2 cellular contexts compared by ENCODE assay signal in genomic region chr2:100560431-100560830, GRCh38.
A peak's percentile ranks its signal among the peaks of the same experiment; 100 is the strongest.
TF ChIP-seq lines count a peak whose summit lies in the region.

No MANE protein-coding gene starts in this region.

TF ChIP-seq in HepG2, 621 proteins besides CTCF, POLR2A, EP300 and RAD21 (continues in another document):
- TF ChIP-seq TBX3 (IDR thresholded peaks at IDR 0.05; ENCODE audit: borderline replicate concordance) (no peak), FOXO4 (CRISPR knock-in tag; conservative IDR thresholded peaks at IDR 0.05) (no peak), IRF1 (CRISPR knock-in tag; IDR thresholded peaks at IDR 0.05; ENCODE audit: low read depth) (no peak), FOXC1 (CRISPR knock-in tag; IDR thresholded peaks at IDR 0.05; ENCODE audit: borderline replicate concordance) (no peak), ZSCAN9 (CRISPR knock-in tag; IDR thresholded peaks at IDR 0.05; ENCODE audit: borderline replicate concordance) (no peak), ZMYM2 (CRISPR knock-in tag; IDR thresholded peaks at IDR 0.05) (0 out of 2 replicates have a peak, but pooled peaks have one; percentile 63), SOX13 (IDR thresholded peaks at IDR 0.05) (peak; percentile 73), SOX13 (CRISPR knock-in tag; conservative IDR thresholded peaks at IDR 0.05 in 1 of 2, IDR thresholded peaks at IDR 0.05 in 1 of 2) (peak in 1 of 2 experiments; percentile 87; a peak in 2 of 4 replicates), SOX5 (CRISPR knock-in tag; IDR thresholded peaks at IDR 0.05; ENCODE audit: borderline replicate concordance) (peak; percentile 78), ZNF577 (CRISPR knock-in tag; IDR thresholded peaks at IDR 0.05; ENCODE audit: borderline replicate concordance, low read depth) (no peak), RARG (CRISPR knock-in tag; IDR thresholded peaks at IDR 0.05; ENCODE audit: low read depth) (no peak), ZC3H4 (CRISPR knock-in tag; IDR thresholded peaks at IDR 0.05; ENCODE audit: borderline replicate concordance) (no peak), NFIC (IDR thresholded peaks at IDR 0.05; ENCODE audit: low read length) (no peak), FOXA3 (CRISPR knock-in tag; IDR thresholded peaks at IDR 0.05) (0 out of 2 replicates have a peak, but pooled peaks have one; percentile 17), ZNF256 (CRISPR knock-in tag; conservative IDR thresholded peaks at IDR 0.05) (no peak), ZBTB38 (CRISPR knock-in tag; IDR thresholded peaks at IDR 0.05) (no peak), ZFP41 (CRISPR knock-in tag; IDR thresholded peaks at IDR 0.05; ENCODE audit: borderline replicate concordance) (no peak)
- TF ChIP-seq, protein P1, sequence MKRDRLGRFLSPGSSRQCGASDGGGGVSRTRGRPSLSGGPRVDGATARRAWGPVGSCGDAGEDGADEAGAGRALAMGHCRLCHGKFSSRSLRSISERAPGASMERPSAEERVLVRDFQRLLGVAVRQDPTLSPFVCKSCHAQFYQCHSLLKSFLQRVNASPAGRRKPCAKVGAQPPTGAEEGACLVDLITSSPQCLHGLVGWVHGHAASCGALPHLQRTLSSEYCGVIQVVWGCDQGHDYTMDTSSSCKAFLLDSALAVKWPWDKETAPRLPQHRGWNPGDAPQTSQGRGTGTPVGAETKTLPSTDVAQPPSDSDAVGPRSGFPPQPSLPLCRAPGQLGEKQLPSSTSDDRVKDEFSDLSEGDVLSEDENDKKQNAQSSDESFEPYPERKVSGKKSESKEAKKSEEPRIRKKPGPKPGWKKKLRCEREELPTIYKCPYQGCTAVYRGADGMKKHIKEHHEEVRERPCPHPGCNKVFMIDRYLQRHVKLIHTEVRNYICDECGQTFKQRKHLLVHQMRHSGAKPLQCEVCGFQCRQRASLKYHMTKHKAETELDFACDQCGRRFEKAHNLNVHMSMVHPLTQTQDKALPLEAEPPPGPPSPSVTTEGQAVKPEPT (CRISPR knock-in tag; IDR thresholded peaks at IDR 0.05; ENCODE audit: low read depth): no peak
- TF ChIP-seq, protein P2, sequence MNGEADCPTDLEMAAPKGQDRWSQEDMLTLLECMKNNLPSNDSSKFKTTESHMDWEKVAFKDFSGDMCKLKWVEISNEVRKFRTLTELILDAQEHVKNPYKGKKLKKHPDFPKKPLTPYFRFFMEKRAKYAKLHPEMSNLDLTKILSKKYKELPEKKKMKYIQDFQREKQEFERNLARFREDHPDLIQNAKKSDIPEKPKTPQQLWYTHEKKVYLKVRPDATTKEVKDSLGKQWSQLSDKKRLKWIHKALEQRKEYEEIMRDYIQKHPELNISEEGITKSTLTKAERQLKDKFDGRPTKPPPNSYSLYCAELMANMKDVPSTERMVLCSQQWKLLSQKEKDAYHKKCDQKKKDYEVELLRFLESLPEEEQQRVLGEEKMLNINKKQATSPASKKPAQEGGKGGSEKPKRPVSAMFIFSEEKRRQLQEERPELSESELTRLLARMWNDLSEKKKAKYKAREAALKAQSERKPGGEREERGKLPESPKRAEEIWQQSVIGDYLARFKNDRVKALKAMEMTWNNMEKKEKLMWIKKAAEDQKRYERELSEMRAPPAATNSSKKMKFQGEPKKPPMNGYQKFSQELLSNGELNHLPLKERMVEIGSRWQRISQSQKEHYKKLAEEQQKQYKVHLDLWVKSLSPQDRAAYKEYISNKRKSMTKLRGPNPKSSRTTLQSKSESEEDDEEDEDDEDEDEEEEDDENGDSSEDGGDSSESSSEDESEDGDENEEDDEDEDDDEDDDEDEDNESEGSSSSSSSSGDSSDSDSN (CRISPR knock-in tag; IDR thresholded peaks at IDR 0.05): no peak
- TF ChIP-seq, protein P3, sequence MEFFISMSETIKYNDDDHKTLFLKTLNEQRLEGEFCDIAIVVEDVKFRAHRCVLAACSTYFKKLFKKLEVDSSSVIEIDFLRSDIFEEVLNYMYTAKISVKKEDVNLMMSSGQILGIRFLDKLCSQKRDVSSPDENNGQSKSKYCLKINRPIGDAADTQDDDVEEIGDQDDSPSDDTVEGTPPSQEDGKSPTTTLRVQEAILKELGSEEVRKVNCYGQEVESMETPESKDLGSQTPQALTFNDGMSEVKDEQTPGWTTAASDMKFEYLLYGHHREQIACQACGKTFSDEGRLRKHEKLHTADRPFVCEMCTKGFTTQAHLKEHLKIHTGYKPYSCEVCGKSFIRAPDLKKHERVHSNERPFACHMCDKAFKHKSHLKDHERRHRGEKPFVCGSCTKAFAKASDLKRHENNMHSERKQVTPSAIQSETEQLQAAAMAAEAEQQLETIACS (CRISPR knock-in tag; IDR thresholded peaks at IDR 0.05): no peak

TF ChIP-seq in GM23338, 12 proteins besides CTCF, POLR2A, EP300 and RAD21:
- TF ChIP-seq, protein P4, sequence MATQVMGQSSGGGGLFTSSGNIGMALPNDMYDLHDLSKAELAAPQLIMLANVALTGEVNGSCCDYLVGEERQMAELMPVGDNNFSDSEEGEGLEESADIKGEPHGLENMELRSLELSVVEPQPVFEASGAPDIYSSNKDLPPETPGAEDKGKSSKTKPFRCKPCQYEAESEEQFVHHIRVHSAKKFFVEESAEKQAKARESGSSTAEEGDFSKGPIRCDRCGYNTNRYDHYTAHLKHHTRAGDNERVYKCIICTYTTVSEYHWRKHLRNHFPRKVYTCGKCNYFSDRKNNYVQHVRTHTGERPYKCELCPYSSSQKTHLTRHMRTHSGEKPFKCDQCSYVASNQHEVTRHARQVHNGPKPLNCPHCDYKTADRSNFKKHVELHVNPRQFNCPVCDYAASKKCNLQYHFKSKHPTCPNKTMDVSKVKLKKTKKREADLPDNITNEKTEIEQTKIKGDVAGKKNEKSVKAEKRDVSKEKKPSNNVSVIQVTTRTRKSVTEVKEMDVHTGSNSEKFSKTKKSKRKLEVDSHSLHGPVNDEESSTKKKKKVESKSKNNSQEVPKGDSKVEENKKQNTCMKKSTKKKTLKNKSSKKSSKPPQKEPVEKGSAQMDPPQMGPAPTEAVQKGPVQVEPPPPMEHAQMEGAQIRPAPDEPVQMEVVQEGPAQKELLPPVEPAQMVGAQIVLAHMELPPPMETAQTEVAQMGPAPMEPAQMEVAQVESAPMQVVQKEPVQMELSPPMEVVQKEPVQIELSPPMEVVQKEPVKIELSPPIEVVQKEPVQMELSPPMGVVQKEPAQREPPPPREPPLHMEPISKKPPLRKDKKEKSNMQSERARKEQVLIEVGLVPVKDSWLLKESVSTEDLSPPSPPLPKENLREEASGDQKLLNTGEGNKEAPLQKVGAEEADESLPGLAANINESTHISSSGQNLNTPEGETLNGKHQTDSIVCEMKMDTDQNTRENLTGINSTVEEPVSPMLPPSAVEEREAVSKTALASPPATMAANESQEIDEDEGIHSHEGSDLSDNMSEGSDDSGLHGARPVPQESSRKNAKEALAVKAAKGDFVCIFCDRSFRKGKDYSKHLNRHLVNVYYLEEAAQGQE (IDR thresholded peaks at IDR 0.05; ENCODE audit: unreplicated experiment): no peak
- TF ChIP-seq NANOG (IDR thresholded peaks at IDR 0.05; ENCODE audit: borderline replicate concordance) (no peak), ZNF114 (CRISPR knock-in tag; IDR thresholded peaks at IDR 0.05) (no peak), CREB1 (CRISPR knock-in tag; IDR thresholded peaks at IDR 0.05; ENCODE audit: low read depth) (no peak), JUNB (IDR thresholded peaks at IDR 0.05; ENCODE audit: unreplicated experiment) (no peak), EZH2 (IDR thresholded peaks at IDR 0.05; ENCODE audit: low read depth, unreplicated experiment) (no peak), ETS1 (IDR thresholded peaks at IDR 0.05) (no peak)
